Comparison of ENCODE assay signal across 11 cellular contexts in the genomic region with DNA sequence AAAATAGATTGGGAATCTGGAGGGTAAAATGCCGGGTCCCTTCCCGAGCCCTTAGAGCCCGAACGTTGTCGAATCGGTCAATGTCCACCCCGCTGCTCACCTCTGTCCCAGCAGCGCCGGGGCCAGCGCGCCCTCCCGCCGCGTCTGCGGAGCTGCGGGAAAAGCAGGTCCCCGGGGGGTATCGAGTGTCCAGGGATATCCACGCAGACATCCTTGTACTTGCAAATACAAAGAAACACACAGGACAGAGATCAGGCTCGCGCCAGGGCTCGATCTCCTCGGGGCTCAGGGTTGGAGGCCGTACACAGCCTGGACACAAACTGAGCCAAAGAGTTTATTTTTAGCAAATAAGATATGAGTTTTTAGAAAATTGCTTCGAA. TPM values are rescaled to one million over a fixed set of nuclear protein-coding genes. Genes with fewer than 3 reads are reported as not detected.
DNase-seq lines count a peak whose midpoint lies in the region; ATAC-seq, FAIRE-seq and TF ChIP-seq lines count a peak whose summit lies in the region.
"Had no signal": no experiment of that assay in that cellular context is flagged by ENCODE, and none has a peak within 500 bp of the region (broad histone marks: within the 10 kb centered on the region; RNA-seq: fewer than 3 reads in every experiment).

No MANE protein-coding gene starts in this region.

- H3K4me3 ChIP-seq in Caco-2 (ENCODE audit: low read depth, low read length) (peak overlapping the region; percentile 69), body of pancreas (peak overlapping the region; percentile 2 to 54), iPS-15b (ENCODE audit: low read depth, low read length) (peak overlapping the region; percentile 37), neuronal stem cell (ENCODE audit: low read length in 2 of 2) (no peak overlapping the region), WERI-Rb-1 (ENCODE audit: low read depth, low read length) (no peak overlapping the region)

- H3K36me3 ChIP-seq in Caco-2 (ENCODE audit: control insufficient read depth, insufficient read depth, low read length) (peaks cover 3% of the 10 kb centered on the region), body of pancreas (replicated peaks in 1 of 2; ENCODE audit: insufficient read depth in 1 of 2, low read depth in 2 of 2) (no peaks in the 10 kb centered on the region), iPS-15b (ENCODE audit: control insufficient read depth, insufficient read depth, low read length) (no peaks in the 10 kb centered on the region), neuronal stem cell (replicated peaks in 1 of 2; ENCODE audit: control insufficient read depth in 2 of 2, insufficient read depth in 2 of 2, low read length in 2 of 2) (no peaks in the 10 kb centered on the region), WERI-Rb-1 (no peaks in the 10 kb centered on the region)
- H3K36me3 ChIP-seq: tibial nerve had no signal

- H3K27me3 ChIP-seq in Caco-2 (replicated peaks; ENCODE audit: control insufficient read depth, insufficient read depth, low read length), result no peaks in the 10 kb centered on the region
- no peaks in the 10 kb centered on the region for H3K27me3 ChIP-seq in body of pancreas
- H3K27me3 ChIP-seq in iPS-15b (ENCODE audit: control insufficient read depth, insufficient read depth, low read length), result peaks cover 91% of the 10 kb centered on the region
- H3K27me3 ChIP-seq in neuronal stem cell (ENCODE audit: control insufficient read depth in 3 of 3, insufficient read depth in 3 of 3, low read depth in 1 of 3, low read length in 3 of 3), result peaks cover 40 to 100% (median 94%) of the 10 kb centered on the region in 3 experiments
- peaks cover 91% of the 10 kb centered on the region for H3K27me3 ChIP-seq in WERI-Rb-1 (ENCODE audit: insufficient read depth, low read depth, severe bottlenecking)

- peaks cover 12% of the 10 kb centered on the region for H3K4me1 Mint-ChIP-seq in Caco-2 (ENCODE audit: low read depth, unreplicated experiment)

- H3K9me3 Mint-ChIP-seq in Caco-2 (ENCODE audit: unreplicated experiment), result no peaks in the 10 kb centered on the region
- H3K9me3 Mint-ChIP-seq: central memory CD8-positive, alpha-beta T cell had no signal

- POLR2A ChIA-PET in Caco-2 (lab: Charles Lee), result interaction anchor here (0.6 kb wide), 1 partner anchor 52 kb away, joined by 4 read pairs; no protein-coding TSS in a partner anchor

- H3K9ac ChIP-seq in iPS-15b (ENCODE audit: low read depth, low read length) (no peak overlapping the region), neuronal stem cell (ENCODE audit: low read depth, low read length, poor library complexity) (no peak overlapping the region)

- 1 to 3% methylated on average over 25 of the region's 25 CpGs for WGBS in body of pancreas, 2 donors
- WGBS in neuronal stem cell (ENCODE audit: extremely low coverage in 2 of 2, insufficient read length in 2 of 2, insufficient replicate concordance in 1 of 2), 2 donors, result no CpG with 5 or more reads among the region's 25 CpGs

- no peak for TF ChIP-seq CTCF in Caco-2 (IDR thresholded peaks at IDR 0.05; ENCODE audit: insufficient read depth in 1 of 2, low read depth in 1 of 2, low read length in 1 of 2, severe bottlenecking in 1 of 2, unreplicated experiment in 1 of 2)
- TF ChIP-seq CTCF in body of pancreas (IDR thresholded peaks at IDR 0.05), result no peak
- no peak for TF ChIP-seq CTCF in WERI-Rb-1 (IDR thresholded peaks at IDR 0.05; ENCODE audit: low read depth, low read length)

- no peak overlapping the region for H2BK12ac ChIP-seq in neuronal stem cell (ENCODE audit: low read length)

- no TSS peak for BruUV-seq in Caco-2 (replicated peaks; lab: Mats Ljungman, UMichigan)

- no peak overlapping the region for H3K14ac ChIP-seq in neuronal stem cell (ENCODE audit: low read length)

- H3K4ac ChIP-seq in neuronal stem cell (ENCODE audit: low read length), result no peak overlapping the region

- H3K27ac ChIP-seq in body of pancreas, result peak overlapping the region; percentile 95 to 100 (median 98)
- no peak overlapping the region for H3K27ac ChIP-seq in neuronal stem cell (replicated peaks; ENCODE audit: low read length)
- no peak overlapping the region for H3K27ac ChIP-seq in WERI-Rb-1

- H2BK5ac ChIP-seq in neuronal stem cell (ENCODE audit: low read length), result no peak overlapping the region

- no peak overlapping the region for H4K91ac ChIP-seq in neuronal stem cell (ENCODE audit: low read depth, low read length, poor library complexity)

- intact Hi-C loops in Caco-2 (cut with micrococcal nuclease; ENCODE audit: unreplicated experiment) (loop anchor here (5.0 kb wide), 1 partner anchor 190 kb away; no protein-coding TSS in a partner anchor), body of pancreas (cut with DNase I) (no loop called here)

- H3K9me3 ChIP-seq in Caco-2 (no peaks in the 10 kb centered on the region), body of pancreas (no peaks in the 10 kb centered on the region), iPS-15b (ENCODE audit: control insufficient read depth, insufficient read depth, low read length) (no peaks in the 10 kb centered on the region), neuronal stem cell (replicated peaks in 1 of 2; ENCODE audit: control insufficient read depth in 2 of 2, insufficient read depth in 1 of 2, low read depth in 1 of 2, low read length in 2 of 2) (peaks cover 0 to 1% of the 10 kb centered on the region in 2 donors), WERI-Rb-1 (ENCODE audit: severe bottlenecking) (peaks cover 22% of the 10 kb centered on the region)
- H3K9me3 ChIP-seq: tibial nerve had no signal

- peak overlapping the region; percentile 74 for H3K4me3 Mint-ChIP-seq in Caco-2 (ENCODE audit: unreplicated experiment)

- H2AFZ ChIP-seq in neuronal stem cell (ENCODE audit: low read length), result no peak overlapping the region

- peak overlapping the region; percentile 15 for H3K18ac ChIP-seq in neuronal stem cell (ENCODE audit: low read length)

- peak in 1 of 2 experiments; percentile 38 for DNase-seq in Caco-2
- DNase-seq in body of pancreas, result peak; percentile 30 to 59 (median 42)
- no peak for DNase-seq in neuronal stem cell (ENCODE audit: low spot score)
- DNase-seq in NCI-H1105 treated with DMSO at 0.1 percent for 48 hours (lab: John Stamatoyannopoulos, UW), result no peak
- DNase-seq in WERI-Rb-1, result no peak
- DNase-seq in HTR-8/SVneo (ENCODE audit: insufficient read length, low spot score), result no peak
- no peak for DNase-seq in T1000 (lab: John Stamatoyannopoulos, UW)
- DNase-seq: DND-41 had no signal

- peak overlapping the region; percentile 62 for H3K23ac ChIP-seq in neuronal stem cell (ENCODE audit: low read depth, low read length, poor library complexity)

- peaks cover 36% of the 10 kb centered on the region for H3K36me3 Mint-ChIP-seq in Caco-2 (ENCODE audit: insufficient read depth, unreplicated experiment)

- CTCF ChIA-PET in Caco-2 (lab: Charles Lee), result interaction anchor here (1.3 to 1.5 kb wide), 2 partner anchors 58 to 252 kb away, joined by 3 to 4 read pairs; no protein-coding TSS in a partner anchor

- H2BK15ac ChIP-seq in neuronal stem cell (ENCODE audit: low read length), result no peak overlapping the region

- no peak for FAIRE-seq in HTR-8/SVneo (lab: Jason Lieb, UNC)

- no peaks in the 10 kb centered on the region; the same call in 1 of the 2 replicates for H3K4me1 ChIP-seq in Caco-2
- peaks cover 20% of the 10 kb centered on the region for H3K4me1 ChIP-seq in body of pancreas
- H3K4me1 ChIP-seq in iPS-15b (ENCODE audit: control insufficient read depth, insufficient read depth, low read length), result peaks cover 4% of the 10 kb centered on the region
- H3K4me1 ChIP-seq in neuronal stem cell (ENCODE audit: control insufficient read depth in 2 of 2, insufficient read depth in 1 of 2, low read depth in 1 of 2, low read length in 2 of 2), result peaks cover 0 to 14% of the 10 kb centered on the region in 2 donors

- H2BK120ac ChIP-seq in neuronal stem cell (ENCODE audit: low read depth, low read length), result no peak overlapping the region

- H3K79me1 ChIP-seq in neuronal stem cell (ENCODE audit: low read depth, low read length), result peaks cover 1% of the 10 kb centered on the region

- peak overlapping the region; percentile 91 for H3K27ac Mint-ChIP-seq in Caco-2 (ENCODE audit: unreplicated experiment)

- H3K27me3 Mint-ChIP-seq in Caco-2 (ENCODE audit: insufficient read depth, unreplicated experiment), result no peaks in the 10 kb centered on the region

- H2AK5ac ChIP-seq in neuronal stem cell (ENCODE audit: low read depth, low read length), result no peak overlapping the region

- H4K8ac ChIP-seq in neuronal stem cell (ENCODE audit: low read depth, low read length), result no peak overlapping the region

- no peak overlapping the region for H3K4me2 ChIP-seq in neuronal stem cell (ENCODE audit: insufficient read depth, low read length, poor library complexity, severe bottlenecking)

- TF ChIP-seq POLR2A in body of pancreas (IDR thresholded peaks at IDR 0.05), result no peak

- ATAC-seq in body of pancreas, result no peak

RNA-seq across cellular contexts. Expression of a gene that starts 2.3 kb away (rescaled TPM):
- 124 and 136 TPM in 2 replicates for total RNA-seq in Caco-2 (2022)
- 100 to 1,000 TPM in 1 of 2 donors, 10 to 100 TPM in 1; 41.8 to 114 TPM for total RNA-seq in body of pancreas
- 0.04 TPM for polyA plus RNA-seq in neuronal stem cell (2013, experiment 1 of 2)
- polyA plus RNA-seq in neuronal stem cell (2013, experiment 2 of 2), result 0.03 TPM

Comparison
In these comparisons a context has a peak if more than half of its experiments do, and no peak if none do; other contexts are left out.
1. DNase-seq: peak in body of pancreas (4 of 4); none in neuronal stem cell (single experiment), NCI-H1105 treated with DMSO at 0.1 percent for 48 hours (single experiment), WERI-Rb-1 (single experiment), HTR-8/SVneo (single experiment) and T1000 (single experiment).
2. H3K4me3 ChIP-seq: peak in Caco-2 (single experiment), body of pancreas (2 of 2) and iPS-15b (single experiment); none in neuronal stem cell (0 of 2) and WERI-Rb-1 (single experiment).
3. H3K27ac ChIP-seq: peak in body of pancreas (4 of 4); none in neuronal stem cell (single experiment) and WERI-Rb-1 (single experiment).